Comparison of ENCODE assay signal across 1 cellular context in genomic region chr9:129287595-129288305, GRCh38.
TF ChIP-seq lines count a peak whose summit lies in the region.

No MANE protein-coding gene starts in this region.

TF ChIP-seq in GM23338, 12 proteins besides CTCF, POLR2A, EP300 and RAD21 (continued from another document):
- no peak for TF ChIP-seq ZNF462 (CRISPR knock-in tag; IDR thresholded peaks at IDR 0.05)
